ENCODE assay signal across 2 cellular contexts in genomic region chr20:2508631-2509467, GRCh38.
A peak's percentile ranks its signal among the peaks of the same experiment; 100 is the strongest.
TF ChIP-seq lines count a peak whose summit lies in the region.

TSS of gene ZNF343 (minus strand) at chr20:2508915. CDS start at chr20:2493895, 15,020 bp downstream.

TF ChIP-seq in HEK293, 187 proteins besides CTCF, POLR2A, EP300 and RAD21 (continued from another document and continues in another):
- TF ChIP-seq, protein P1, sequence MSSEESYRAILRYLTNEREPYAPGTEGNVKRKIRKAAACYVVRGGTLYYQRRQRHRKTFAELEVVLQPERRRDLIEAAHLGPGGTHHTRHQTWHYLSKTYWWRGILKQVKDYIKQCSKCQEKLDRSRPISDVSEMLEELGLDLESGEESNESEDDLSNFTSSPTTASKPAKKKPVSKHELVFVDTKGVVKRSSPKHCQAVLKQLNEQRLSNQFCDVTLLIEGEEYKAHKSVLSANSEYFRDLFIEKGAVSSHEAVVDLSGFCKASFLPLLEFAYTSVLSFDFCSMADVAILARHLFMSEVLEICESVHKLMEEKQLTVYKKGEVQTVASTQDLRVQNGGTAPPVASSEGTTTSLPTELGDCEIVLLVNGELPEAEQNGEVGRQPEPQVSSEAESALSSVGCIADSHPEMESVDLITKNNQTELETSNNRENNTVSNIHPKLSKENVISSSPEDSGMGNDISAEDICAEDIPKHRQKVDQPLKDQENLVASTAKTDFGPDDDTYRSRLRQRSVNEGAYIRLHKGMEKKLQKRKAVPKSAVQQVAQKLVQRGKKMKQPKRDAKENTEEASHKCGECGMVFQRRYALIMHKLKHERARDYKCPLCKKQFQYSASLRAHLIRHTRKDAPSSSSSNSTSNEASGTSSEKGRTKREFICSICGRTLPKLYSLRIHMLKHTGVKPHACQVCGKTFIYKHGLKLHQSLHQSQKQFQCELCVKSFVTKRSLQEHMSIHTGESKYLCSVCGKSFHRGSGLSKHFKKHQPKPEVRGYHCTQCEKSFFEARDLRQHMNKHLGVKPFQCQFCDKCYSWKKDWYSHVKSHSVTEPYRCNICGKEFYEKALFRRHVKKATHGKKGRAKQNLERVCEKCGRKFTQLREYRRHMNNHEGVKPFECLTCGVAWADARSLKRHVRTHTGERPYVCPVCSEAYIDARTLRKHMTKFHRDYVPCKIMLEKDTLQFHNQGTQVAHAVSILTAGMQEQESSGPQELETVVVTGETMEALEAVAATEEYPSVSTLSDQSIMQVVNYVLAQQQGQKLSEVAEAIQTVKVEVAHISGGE (tag by site-specific recombination; conservative IDR thresholded peaks at IDR 0.05; ENCODE audit: low read depth): peak; percentile 82
- TF ChIP-seq, protein P2, sequence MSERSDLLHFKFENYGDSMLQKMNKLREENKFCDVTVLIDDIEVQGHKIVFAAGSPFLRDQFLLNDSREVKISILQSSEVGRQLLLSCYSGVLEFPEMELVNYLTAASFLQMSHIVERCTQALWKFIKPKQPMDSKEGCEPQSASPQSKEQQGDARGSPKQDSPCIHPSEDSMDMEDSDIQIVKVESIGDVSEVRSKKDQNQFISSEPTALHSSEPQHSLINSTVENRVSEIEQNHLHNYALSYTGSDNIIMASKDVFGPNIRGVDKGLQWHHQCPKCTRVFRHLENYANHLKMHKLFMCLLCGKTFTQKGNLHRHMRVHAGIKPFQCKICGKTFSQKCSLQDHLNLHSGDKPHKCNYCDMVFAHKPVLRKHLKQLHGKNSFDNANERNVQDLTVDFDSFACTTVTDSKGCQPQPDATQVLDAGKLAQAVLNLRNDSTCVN (tag by site-specific recombination; optimal IDR thresholded peaks at IDR 0.05): peak; percentile 84
- no peak for TF ChIP-seq ZNF10 (tag by site-specific recombination; IDR thresholded peaks at IDR 0.05)
- peak; percentile 53; the same call in 1 of the 2 replicates for TF ChIP-seq YY2 (tag by site-specific recombination; IDR thresholded peaks at IDR 0.05)
- peak; percentile 16; the same call in 1 of the 2 replicates for TF ChIP-seq KLF8 (tag by site-specific recombination; IDR thresholded peaks at IDR 0.05)
- peak; percentile 26; the same call in 1 of the 2 replicates for TF ChIP-seq ZNF639 (tag by site-specific recombination; IDR thresholded peaks at IDR 0.05)
- no peak for TF ChIP-seq ZNF768 (tag by site-specific recombination; IDR thresholded peaks at IDR 0.05)
- TF ChIP-seq OSR2 (tag by site-specific recombination; IDR thresholded peaks at IDR 0.05): peak; percentile 31; the same call in 1 of the 2 replicates
- peak; percentile 31 for TF ChIP-seq ZIC2 (tag by site-specific recombination; IDR thresholded peaks at IDR 0.05)
- TF ChIP-seq, protein P3, sequence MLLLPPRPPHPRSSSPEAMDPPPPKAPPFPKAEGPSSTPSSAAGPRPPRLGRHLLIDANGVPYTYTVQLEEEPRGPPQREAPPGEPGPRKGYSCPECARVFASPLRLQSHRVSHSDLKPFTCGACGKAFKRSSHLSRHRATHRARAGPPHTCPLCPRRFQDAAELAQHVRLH (tag by site-specific recombination; IDR thresholded peaks at IDR 0.05): no peak
- TF ChIP-seq, protein P4, sequence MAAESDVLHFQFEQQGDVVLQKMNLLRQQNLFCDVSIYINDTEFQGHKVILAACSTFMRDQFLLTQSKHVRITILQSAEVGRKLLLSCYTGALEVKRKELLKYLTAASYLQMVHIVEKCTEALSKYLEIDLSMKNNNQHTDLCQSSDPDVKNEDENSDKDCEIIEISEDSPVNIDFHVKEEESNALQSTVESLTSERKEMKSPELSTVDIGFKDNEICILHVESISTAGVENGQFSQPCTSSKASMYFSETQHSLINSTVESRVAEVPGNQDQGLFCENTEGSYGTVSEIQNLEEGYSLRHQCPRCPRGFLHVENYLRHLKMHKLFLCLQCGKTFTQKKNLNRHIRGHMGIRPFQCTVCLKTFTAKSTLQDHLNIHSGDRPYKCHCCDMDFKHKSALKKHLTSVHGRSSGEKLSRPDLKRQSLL (tag by site-specific recombination; IDR thresholded peaks at IDR 0.05): no peak
- TF ChIP-seq ZNF629 (tag by site-specific recombination; IDR thresholded peaks at IDR 0.05): peak; percentile 57
- no peak for TF ChIP-seq WT1 (tag by site-specific recombination; IDR thresholded peaks at IDR 0.05)
- peak; percentile 54 for TF ChIP-seq SP3 (tag by site-specific recombination; IDR thresholded peaks at IDR 0.05)
- peak; percentile 88 for TF ChIP-seq ZBTB17 (tag by site-specific recombination; IDR thresholded peaks at IDR 0.05)
- peak; percentile 98 for TF ChIP-seq ZNF76 (tag by site-specific recombination; IDR thresholded peaks at IDR 0.05; ENCODE audit: borderline replicate concordance, low read depth)
- TF ChIP-seq ZNF146 (tag by site-specific recombination; IDR thresholded peaks at IDR 0.05): 0 out of 2 replicates have a peak, but pooled peaks have one; percentile 7
- TF ChIP-seq ZNF2 (tag by site-specific recombination; IDR thresholded peaks at IDR 0.05): peak; percentile 29; the same call in 1 of the 2 replicates
- 0 out of 2 replicates have a peak, but pooled peaks have one; percentile 12 for TF ChIP-seq ZSCAN30 (tag by site-specific recombination; IDR thresholded peaks at IDR 0.05)
- peak; percentile 22 for TF ChIP-seq GLIS1 (tag by site-specific recombination; IDR thresholded peaks at IDR 0.05)
- peak; percentile 94 for TF ChIP-seq ZNF335 (tag by site-specific recombination; conservative IDR thresholded peaks at IDR 0.05)
- peak; percentile 37; the same call in 1 of the 2 replicates for TF ChIP-seq YY1 (tag by site-specific recombination; IDR thresholded peaks at IDR 0.05)
- TF ChIP-seq ZBTB48 (tag by site-specific recombination; IDR thresholded peaks at IDR 0.05): peak; percentile 59
- TF ChIP-seq ZXDB (tag by site-specific recombination; IDR thresholded peaks at IDR 0.05): peak; percentile 79
- TF ChIP-seq ZBTB20 (tag by site-specific recombination; IDR thresholded peaks at IDR 0.05): peak; percentile 87
- TF ChIP-seq SP2 (tag by site-specific recombination; IDR thresholded peaks at IDR 0.05): peak; percentile 82
- peak; percentile 35; the same call in 1 of the 2 replicates for TF ChIP-seq ZBTB8A (tag by site-specific recombination; IDR thresholded peaks at IDR 0.05)

TF ChIP-seq in SK-N-SH, 30 proteins besides CTCF, POLR2A, EP300 and RAD21 (continued from another document):
- TF ChIP-seq USF1 (IDR thresholded peaks at IDR 0.05; ENCODE audit: borderline replicate concordance, low read depth) (no peak), MXI1 (IDR thresholded peaks at IDR 0.05; ENCODE audit: low read depth, low read length) (peak; percentile 90), EZH2phosphoT487 (IDR thresholded peaks at IDR 0.05; ENCODE audit: borderline replicate concordance, low read depth) (no peak), FOSL2 (IDR thresholded peaks at IDR 0.05; ENCODE audit: borderline replicate concordance, low read depth) (no peak), GATA2 (CRISPR knock-in tag; IDR thresholded peaks at IDR 0.05) (no peak), POLR2AphosphoS5 (IDR thresholded peaks at IDR 0.05; ENCODE audit: low read depth, low read length) (peak; percentile 73), RXRA (IDR thresholded peaks at IDR 0.05; ENCODE audit: borderline replicate concordance, low read depth) (no peak), NRF1 (IDR thresholded peaks at IDR 0.05; ENCODE audit: low read depth, low read length) (no peak), ELF1 (IDR thresholded peaks at IDR 0.05) (peak; percentile 89), SIN3A (IDR thresholded peaks at IDR 0.05; ENCODE audit: borderline replicate concordance, low read depth, low read length) (no peak), PBX3 (IDR thresholded peaks at IDR 0.05) (peak; percentile 78), FOXM1 (IDR thresholded peaks at IDR 0.05; ENCODE audit: low read depth) (no peak), CHD2 (IDR thresholded peaks at IDR 0.05; ENCODE audit: low read length, partially characterized antibody) (peak; percentile 86), NFIC (IDR thresholded peaks at IDR 0.05; ENCODE audit: borderline replicate concordance) (no peak; the same call in 1 of the 2 replicates), GABPA (IDR thresholded peaks at IDR 0.05; ENCODE audit: low read depth) (peak; percentile 99)
- TF ChIP-seq, protein P5, sequence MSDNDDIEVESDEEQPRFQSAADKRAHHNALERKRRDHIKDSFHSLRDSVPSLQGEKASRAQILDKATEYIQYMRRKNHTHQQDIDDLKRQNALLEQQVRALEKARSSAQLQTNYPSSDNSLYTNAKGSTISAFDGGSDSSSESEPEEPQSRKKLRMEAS (IDR thresholded peaks at IDR 0.05; ENCODE audit: low read depth): peak; percentile 78
- TF ChIP-seq, protein P6, sequence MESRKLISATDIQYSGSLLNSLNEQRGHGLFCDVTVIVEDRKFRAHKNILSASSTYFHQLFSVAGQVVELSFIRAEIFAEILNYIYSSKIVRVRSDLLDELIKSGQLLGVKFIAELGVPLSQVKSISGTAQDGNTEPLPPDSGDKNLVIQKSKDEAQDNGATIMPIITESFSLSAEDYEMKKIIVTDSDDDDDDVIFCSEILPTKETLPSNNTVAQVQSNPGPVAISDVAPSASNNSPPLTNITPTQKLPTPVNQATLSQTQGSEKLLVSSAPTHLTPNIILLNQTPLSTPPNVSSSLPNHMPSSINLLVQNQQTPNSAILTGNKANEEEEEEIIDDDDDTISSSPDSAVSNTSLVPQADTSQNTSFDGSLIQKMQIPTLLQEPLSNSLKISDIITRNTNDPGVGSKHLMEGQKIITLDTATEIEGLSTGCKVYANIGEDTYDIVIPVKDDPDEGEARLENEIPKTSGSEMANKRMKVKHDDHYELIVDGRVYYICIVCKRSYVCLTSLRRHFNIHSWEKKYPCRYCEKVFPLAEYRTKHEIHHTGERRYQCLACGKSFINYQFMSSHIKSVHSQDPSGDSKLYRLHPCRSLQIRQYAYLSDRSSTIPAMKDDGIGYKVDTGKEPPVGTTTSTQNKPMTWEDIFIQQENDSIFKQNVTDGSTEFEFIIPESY (IDR thresholded peaks at IDR 0.05; ENCODE audit: borderline replicate concordance, low read depth): 0 out of 2 replicates have a peak, but pooled peaks have one; percentile 25
- TF ChIP-seq, protein P7, sequence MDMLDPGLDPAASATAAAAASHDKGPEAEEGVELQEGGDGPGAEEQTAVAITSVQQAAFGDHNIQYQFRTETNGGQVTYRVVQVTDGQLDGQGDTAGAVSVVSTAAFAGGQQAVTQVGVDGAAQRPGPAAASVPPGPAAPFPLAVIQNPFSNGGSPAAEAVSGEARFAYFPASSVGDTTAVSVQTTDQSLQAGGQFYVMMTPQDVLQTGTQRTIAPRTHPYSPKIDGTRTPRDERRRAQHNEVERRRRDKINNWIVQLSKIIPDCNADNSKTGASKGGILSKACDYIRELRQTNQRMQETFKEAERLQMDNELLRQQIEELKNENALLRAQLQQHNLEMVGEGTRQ (IDR thresholded peaks at IDR 0.05; ENCODE audit: borderline replicate concordance, low read depth, low read length): no peak
TF ChIP-seq in SK-N-SH: peak in this region for 10.
